Comparison of ENCODE assay signal across 27 cellular contexts in the genomic region with DNA sequence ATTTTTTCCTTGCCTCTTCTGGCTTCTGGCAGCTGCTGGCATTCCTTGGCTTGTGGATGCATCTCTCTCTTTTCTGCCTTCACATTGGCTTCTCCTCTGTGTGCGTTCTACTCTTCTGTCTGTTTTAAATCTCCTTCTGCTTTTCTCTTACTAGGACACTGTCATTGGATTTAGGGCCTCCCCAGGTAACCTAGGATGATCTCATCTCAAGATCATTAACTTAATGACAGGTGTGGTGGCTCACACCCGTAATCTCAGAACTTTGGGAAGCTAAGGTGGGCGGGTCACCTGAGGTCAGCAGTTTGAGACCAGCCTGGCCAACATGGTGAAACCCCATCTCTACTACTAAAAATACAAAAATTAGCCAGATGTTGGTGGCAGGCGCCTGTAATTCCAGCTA.
"Had no signal": no experiment of that assay in that cellular context is flagged by ENCODE, and none has a peak within 500 bp of the region (broad histone marks: within the 10 kb centered on the region; RNA-seq: fewer than 3 reads in every experiment).

No MANE protein-coding gene starts in this region.

- ATAC-seq: stimulated activated effector memory CD8-positive, alpha-beta T cell treated with anti-CD3 and anti-CD28 coated beads, Interleukin-12 subunit alpha, Interleukin-12 subunit beta, amount 100 ng/mL, for 72 hours; stimulated activated memory B cell treated with anti-CD40 and anti-IgM and Interleukin-4, amounts not matched to agents 10 μg/mL and 1 μg/mL and 100 μg/mL, for 72 hours; stimulated activated naive B cell treated with anti-CD40 and anti-IgM and Interleukin-4, amounts not matched to agents 10 μg/mL and 1 μg/mL and 100 μg/mL, for 72 hours; stimulated activated naive CD8-positive, alpha-beta T cell treated with anti-CD3 and anti-CD28 coated beads, Interleukin-15, amount 100 ng/mL, for 72 hours; stimulated activated naive CD8-positive, alpha-beta T cell treated with anti-CD3 and anti-CD28 coated beads, Interleukin-15, Interleukin-2, amounts not matched to agents 100 U/mL and 50 U/mL, for 24 hours; upper lobe of right lung had no signal

- H3K36me3 ChIP-seq: stomach, suprapubic skin, thoracic aorta, thyroid gland, tibial artery, tibial nerve, transverse colon, upper lobe of left lung, upper lobe of right lung, uterus, vagina had no signal

- H3K4me1 ChIP-seq: suprapubic skin, testis, thyroid gland, tibial nerve, upper lobe of right lung, uterus, vagina had no signal

- DNase-seq: stimulated activated CD4-positive, alpha-beta T cell treated with anti-CD3 and anti-CD28 coated beads, Interleukin-2, amount 100 ng/mL, for 48 hours; stimulated activated CD4-positive, alpha-beta T cell treated with anti-CD3 and anti-CD28 coated beads, Interleukin-4, amount 100 ng/mL, for 1 hour; stimulated activated CD4-positive, alpha-beta T cell treated with anti-CD3 and anti-CD28 coated beads, Interleukin-4, amount 100 ng/mL, for 24 hours; stimulated activated CD4-positive, alpha-beta T cell treated with anti-CD3 and anti-CD28 coated beads, Interleukin-4, amount 100 ng/mL, for 4 hours; stimulated activated CD8-positive, alpha-beta memory T cell treated with anti-CD3 and anti-CD28 coated beads, Interleukin-4, amount 100 ng/mL, for 48 hours; stimulated activated naive B cell treated with anti-CD40 and anti-IgM and Interleukin-4, amounts not matched to agents 10 μg/mL and 1 μg/mL and 100 μg/mL, for 72 hours; stimulated activated naive CD4-positive, alpha-beta T cell; stimulated activated naive CD4-positive, alpha-beta T cell treated with Interleukin-2 at 50 U/mL for 16 hours; stimulated activated naive CD8-positive, alpha-beta T cell treated with anti-CD3 and anti-CD28 coated beads, Interleukin-15, amount 100 ng/mL, for 72 hours; stimulated activated naive CD8-positive, alpha-beta T cell treated with anti-CD3 and anti-CD28 coated beads, Interleukin-15, Interleukin-2, amounts not matched to agents 100 U/mL and 50 U/mL, for 24 hours; stomach; substantia nigra; testis; thyroid gland; tibial artery; transverse colon; trophoblast cell; upper lobe of left lung; upper lobe of right lung; uterus had no signal

- FAIRE-seq: urothelium cell line had no signal

- H3K27ac ChIP-seq: stomach, suprapubic skin, testis, thoracic aorta, thyroid gland, tibial artery, tibial nerve, transverse colon, upper lobe of left lung, upper lobe of right lung, uterus, vagina had no signal

- H3K9me3 ChIP-seq: stomach, suprapubic skin, testis, thoracic aorta, thyroid gland, tibial artery, transverse colon, upper lobe of right lung, uterus, vagina had no signal

- H3K4me3 ChIP-seq: stomach, suprapubic skin, testis, thoracic aorta, thyroid gland, tibial artery, tibial nerve, transverse colon, upper lobe of left lung, upper lobe of right lung, uterus, vagina had no signal

- H3K27me3 ChIP-seq: stomach, suprapubic skin, testis, thyroid gland, tibial artery, tibial nerve, transverse colon, upper lobe of left lung, upper lobe of right lung, uterus, vagina had no signal
